9 cellular contexts compared by ENCODE assay signal in genomic region chr6:21595265-21595950, GRCh38. TPM values are rescaled to one million over a fixed set of nuclear protein-coding genes. Genes with fewer than 3 reads are reported as not detected.
DNase-seq lines count a peak whose midpoint lies in the region; ATAC-seq, FAIRE-seq and TF ChIP-seq lines count a peak whose summit lies in the region.
"Had no signal": no experiment of that assay in that cellular context is flagged by ENCODE, and none has a peak within 500 bp of the region (broad histone marks: within the 10 kb centered on the region; RNA-seq: fewer than 3 reads in every experiment).

No MANE protein-coding gene starts in this region.

- FAIRE-seq in GM12891 (lab: Jason Lieb, UNC), result peak; percentile 84
- FAIRE-seq: K562 had no signal

- peaks cover 24% of the 10 kb centered on the region for H3K4me1 Mint-ChIP-seq in WTC11
- H3K4me1 Mint-ChIP-seq in naive thymus-derived CD4-positive, alpha-beta T cell, result peaks cover 12 to 35% (median 29%) of the 10 kb centered on the region in 7 donors

- no peaks in the 10 kb centered on the region for H3K9me3 Mint-ChIP-seq in WTC11
- H3K9me3 Mint-ChIP-seq in naive thymus-derived CD4-positive, alpha-beta T cell, result peaks cover 0 to 6% (median 0%) of the 10 kb centered on the region in 11 donors

- H3K36me3 ChIP-seq in esophagus (ENCODE audit: control insufficient read depth in 2 of 2, insufficient read depth in 2 of 2, low read length in 1 of 2), result no peaks in the 10 kb centered on the region
- no peaks in the 10 kb centered on the region for H3K36me3 ChIP-seq in naive thymus-derived CD4-positive, alpha-beta T cell (ENCODE audit: control insufficient read depth in 2 of 3, insufficient read depth in 3 of 3, low read length in 3 of 3)

- H3K4me3 Mint-ChIP-seq in WTC11, result peak overlapping the region; percentile 97
- peak overlapping the region in 9 of 10 donors; percentile 85 to 92 (median 91) for H3K4me3 Mint-ChIP-seq in naive thymus-derived CD4-positive, alpha-beta T cell

- peak overlapping the region; percentile 94 for H3K27ac ChIP-seq in esophagus (ENCODE audit: low read depth in 2 of 2, low read length in 1 of 2)
- peak overlapping the region; percentile 59 for H3K27ac ChIP-seq in naive thymus-derived CD4-positive, alpha-beta T cell (ENCODE audit: low read depth, low read length)

- POLR2A ChIA-PET in AG04449 (lab: Yijun Ruan, JAX) (interaction anchor here (0.8 to 2.9 kb wide), 4 partner anchors 174 to 351 kb away, joined by 3 to 23 read pairs (median 3); no protein-coding TSS in a partner anchor), WTC11 (lab: Charles Lee) (interaction anchor here (3.2 to 4.7 kb wide), 2 partner anchors 70 to 146 kb away, joined by 25 to 81 read pairs; no protein-coding TSS in a partner anchor)
- POLR2A ChIA-PET in naive thymus-derived CD4-positive, alpha-beta T cell (lab: Charles Lee), result no interaction called here

- H3K9me3 ChIP-seq in esophagus (ENCODE audit: control insufficient read depth in 2 of 2, insufficient read depth in 1 of 2, low read depth in 1 of 2, low read length in 1 of 2), result no peaks in the 10 kb centered on the region
- no peaks in the 10 kb centered on the region for H3K9me3 ChIP-seq in naive thymus-derived CD4-positive, alpha-beta T cell (ENCODE audit: control insufficient read depth in 2 of 3, low read length in 3 of 3)

- DNase-seq in AG04449 (ENCODE audit: low read depth, low spot score), result no peak
- peak; percentile 36 for DNase-seq in GM12891 (ENCODE audit: insufficient read length, low spot score)
- DNase-seq in WTC11 (ENCODE audit: low spot score), result peak; percentile 22
- DNase-seq in naive thymus-derived CD4-positive, alpha-beta T cell, result peak in 8 of 9 donors; percentile 14 to 38 (median 26)
- DNase-seq in NCI-H2107 treated with DMSO at 0.1 percent for 48 hours (lab: John Stamatoyannopoulos, UW; ENCODE audit: unreplicated experiment), result no peak
- no peak for DNase-seq in OCI-M1 (lab: John Stamatoyannopoulos, UW)

- 0 out of 2 replicates have a peak, but pooled peaks have one; percentile 13 for TF ChIP-seq POLR2A in GM12891 (IDR thresholded peaks at IDR 0.05; ENCODE audit: low read depth, low read length)

- H3K36me3 Mint-ChIP-seq in WTC11, result peaks cover 40% of the 10 kb centered on the region
- H3K36me3 Mint-ChIP-seq in naive thymus-derived CD4-positive, alpha-beta T cell, result peaks cover 0 to 3% (median 0%) of the 10 kb centered on the region in 5 donors

- H3K27ac Mint-ChIP-seq in WTC11, result peak overlapping the region; percentile 98
- H3K27ac Mint-ChIP-seq in naive thymus-derived CD4-positive, alpha-beta T cell, result peak overlapping the region in 7 of 9 donors; percentile 76 to 95 (median 87)

- no peaks in the 10 kb centered on the region for H3K27me3 ChIP-seq in esophagus (ENCODE audit: control insufficient read depth in 1 of 2, insufficient read depth in 2 of 2, low read length in 2 of 2)
- H3K27me3 ChIP-seq in naive thymus-derived CD4-positive, alpha-beta T cell (ENCODE audit: control insufficient read depth in 2 of 2, insufficient read depth in 2 of 2, low read length in 2 of 2), result peaks cover 10 to 41% of the 10 kb centered on the region in 2 donors

- CTCF ChIA-PET in AG04449 (lab: Yijun Ruan, JAX) (interaction anchor here (1.0 to 9.3 kb wide), 3 partner anchors 341 to 1034 kb away, joined by 3 to 128 read pairs (median 4); no protein-coding TSS in a partner anchor), WTC11 (lab: Charles Lee) (interaction anchor here (1.3 kb wide), 1 partner anchor 1142 kb away, joined by 3 read pairs; no protein-coding TSS in a partner anchor)
- CTCF ChIA-PET in naive thymus-derived CD4-positive, alpha-beta T cell (lab: Charles Lee), result no interaction called here

- intact Hi-C loops in naive thymus-derived CD4-positive, alpha-beta T cell (cut with micrococcal nuclease), result loop anchor here (5.0 kb wide), 3 partner anchors 72 to 552 kb away; no protein-coding TSS in a partner anchor

- H3K4me1 ChIP-seq in esophagus (ENCODE audit: control insufficient read depth in 2 of 2, insufficient read depth in 2 of 2, low read length in 1 of 2), result no peaks in the 10 kb centered on the region
- H3K4me1 ChIP-seq in naive thymus-derived CD4-positive, alpha-beta T cell (ENCODE audit: control insufficient read depth in 2 of 2, insufficient read depth in 2 of 2, low read length in 2 of 2), result peaks cover 18 to 21% of the 10 kb centered on the region in 2 donors

- TF ChIP-seq CTCF in AG04449 (IDR thresholded peaks at IDR 0.05; ENCODE audit: insufficient read depth, low read length, missing control alignments), result no peak
- no peak for TF ChIP-seq CTCF in WTC11 (IDR thresholded peaks at IDR 0.05)

- ATAC-seq in HG03196 (IDR thresholded peaks at IDR 0.05; ENCODE audit: unreplicated experiment) (peak; percentile 11), WTC11 (no peak)
- peak; percentile 23 for ATAC-seq in naive thymus-derived CD4-positive, alpha-beta T cell

- no peaks in the 10 kb centered on the region; the same call in 1 of the 2 replicates for H3K27me3 Mint-ChIP-seq in WTC11 (ENCODE audit: low read depth)
- H3K27me3 Mint-ChIP-seq in naive thymus-derived CD4-positive, alpha-beta T cell, result peaks cover 50 to 57% (median 57%) of the 10 kb centered on the region in 5 donors

- H3K4me3 ChIP-seq in AG04449 (ENCODE audit: low read depth, low read length) (peak overlapping the region; percentile 91), esophagus (ENCODE audit: low read depth in 1 of 2, low read length in 2 of 2) (peak overlapping the region; percentile 69 to 88)
- H3K4me3 ChIP-seq in naive thymus-derived CD4-positive, alpha-beta T cell (ENCODE audit: low read length), result peak overlapping the region; percentile 54

- WGBS in esophagus, 2 donors, result 1% methylated on average over 52 to 95 of the region's 95 CpGs

TF ChIP-seq in GM12891, 5 proteins besides CTCF, POLR2A, EP300 and RAD21:
- TF ChIP-seq SPI1 (IDR thresholded peaks at IDR 0.05; ENCODE audit: low read depth, low read length) (no peak), POLR2AphosphoS5 (IDR thresholded peaks at IDR 0.05; ENCODE audit: low read depth, low read length) (no peak), PAX5 (IDR thresholded peaks at IDR 0.05; ENCODE audit: insufficient read depth, low read length, severe bottlenecking) (no peak), TAF1 (IDR thresholded peaks at IDR 0.05; ENCODE audit: low read depth, low read length) (no peak), POU2F2 (IDR thresholded peaks at IDR 0.05; ENCODE audit: low read depth, low read length) (no peak)

TF ChIP-seq in WTC11, 78 proteins besides CTCF, POLR2A, EP300 and RAD21 (continues in another document):
- TF ChIP-seq TP53 (CRISPR knock-in tag; IDR thresholded peaks at IDR 0.05) (peak; percentile 75; the same call in 1 of the 2 replicates), FOXP1 (CRISPR knock-in tag; IDR thresholded peaks at IDR 0.05; ENCODE audit: borderline replicate concordance) (no peak; the same call in 1 of the 2 replicates), TCF7 (CRISPR knock-in tag; IDR thresholded peaks at IDR 0.05; ENCODE audit: low read depth) (no peak), ATF3 (CRISPR knock-in tag; conservative IDR thresholded peaks at IDR 0.05) (no peak), ELF4 (CRISPR knock-in tag; IDR thresholded peaks at IDR 0.05; ENCODE audit: low read depth) (no peak), GRHL2 (CRISPR knock-in tag; IDR thresholded peaks at IDR 0.05; ENCODE audit: insufficient replicate concordance, severe bottlenecking) (no peak), PRDM15 (CRISPR knock-in tag; IDR thresholded peaks at IDR 0.05) (no peak), PRRX2 (CRISPR knock-in tag; IDR thresholded peaks at IDR 0.05) (no peak), KAT7 (CRISPR knock-in tag; IDR thresholded peaks at IDR 0.05; ENCODE audit: borderline replicate concordance) (peak; percentile 88; the same call in 1 of the 2 replicates), IRF2 (CRISPR knock-in tag; IDR thresholded peaks at IDR 0.05; ENCODE audit: borderline replicate concordance, low read depth) (no peak), GTF2I (CRISPR knock-in tag; conservative IDR thresholded peaks at IDR 0.05) (no peak)

RNA-seq across cellular contexts. Expression of gene SOX4, which starts 1.9 kb away (rescaled TPM):
- polyA plus RNA-seq in GM12891 (2012; ENCODE audit: low read depth, missing spikeins), result 19.5 TPM
- 167 to 182 TPM (median 169 TPM) in 3 replicates for total RNA-seq in WTC11 (2021)
- 1 to 10 TPM; 3.0 to 6.1 TPM for polyA plus RNA-seq in esophagus
- 10 to 100 TPM in 1 of 5 experiments, 1 to 10 TPM in 3, under 1 TPM in 1; 0.73 to 11.0 (median 1.4) TPM for total RNA-seq in naive thymus-derived CD4-positive, alpha-beta T cell
- polyA plus RNA-seq in naive thymus-derived CD4-positive, alpha-beta T cell, result 1 to 10 TPM; 1.0 to 1.5 TPM

Comparison
In these comparisons a context has a peak if more than half of its experiments do, and no peak if none do; other contexts are left out.
1. DNase-seq: peak in GM12891 (single experiment), WTC11 (single experiment) and naive thymus-derived CD4-positive, alpha-beta T cell (8 of 9); none in AG04449 (single experiment), NCI-H2107 treated with DMSO at 0.1 percent for 48 hours (single experiment) and OCI-M1 (single experiment).
2. RNA of gene SOX4, which starts 1.9 kb away (total RNA-seq): 167 to 182 TPM in WTC11; 0.73 to 11.0 TPM in naive thymus-derived CD4-positive, alpha-beta T cell; every median in the first group is over 10 times any median in the second.
3. Peak in every context shown above with its lines, with median percentiles within 50 percentile points of each other: H3K4me3 ChIP-seq.